Comparison of ENCODE assay signal across 1 cellular context in genomic region chr13:36282818-36283432, GRCh38.
TF ChIP-seq lines count a peak whose summit lies in the region.

No MANE protein-coding gene starts in this region.

TF ChIP-seq in GM23338, 12 proteins besides CTCF, POLR2A, EP300 and RAD21 (continued from another document):
- TF ChIP-seq ZNF462 (CRISPR knock-in tag; IDR thresholded peaks at IDR 0.05): no peak
